In genomic region chr20:63224272-63225081, GRCh38 we compare ENCODE assay signal across 1 cellular context.
TF ChIP-seq lines count a peak whose summit lies in the region.

No MANE protein-coding gene starts in this region.

TF ChIP-seq in HepG2, 621 proteins besides CTCF, POLR2A, EP300 and RAD21 (continued from another document and continues in another):
- TF ChIP-seq PAXIP1 (CRISPR knock-in tag; conservative IDR thresholded peaks at IDR 0.05) (no peak), ZNF432 (CRISPR knock-in tag; IDR thresholded peaks at IDR 0.05; ENCODE audit: borderline replicate concordance) (no peak), ZNF17 (CRISPR knock-in tag; IDR thresholded peaks at IDR 0.05) (no peak), PRMT3 (CRISPR knock-in tag; IDR thresholded peaks at IDR 0.05; ENCODE audit: borderline replicate concordance, low read depth) (no peak), ZNF431 (CRISPR knock-in tag; IDR thresholded peaks at IDR 0.05; ENCODE audit: borderline replicate concordance, low read depth) (no peak), ZNF12 (CRISPR knock-in tag; IDR thresholded peaks at IDR 0.05) (no peak), MTF1 (CRISPR knock-in tag; IDR thresholded peaks at IDR 0.05) (no peak), MZF1 (CRISPR knock-in tag; IDR thresholded peaks at IDR 0.05; ENCODE audit: borderline replicate concordance) (no peak), PHF21A (CRISPR knock-in tag; IDR thresholded peaks at IDR 0.05) (no peak), ZNF879 (CRISPR knock-in tag; IDR thresholded peaks at IDR 0.05) (no peak), ARID5B (CRISPR knock-in tag; IDR thresholded peaks at IDR 0.05) (0 out of 2 replicates have a peak, but pooled peaks have one; percentile 20), KDM2A (CRISPR knock-in tag; IDR thresholded peaks at IDR 0.05; ENCODE audit: borderline replicate concordance, low read depth) (no peak; the same call in 1 of the 2 replicates), ZNF350 (CRISPR knock-in tag; IDR thresholded peaks at IDR 0.05; ENCODE audit: borderline replicate concordance, low read depth) (0 out of 2 replicates have a peak, but pooled peaks have one; percentile 22), RBM39 (IDR thresholded peaks at IDR 0.05; ENCODE audit: low read depth, low read length, poor library complexity, severe bottlenecking) (peak; percentile 27), ATF6 (CRISPR knock-in tag; conservative IDR thresholded peaks at IDR 0.05) (no peak), ZNF75D (CRISPR knock-in tag; IDR thresholded peaks at IDR 0.05; ENCODE audit: borderline replicate concordance) (no peak), E2F5 (CRISPR knock-in tag; conservative IDR thresholded peaks at IDR 0.05) (no peak), RELA (CRISPR knock-in tag; IDR thresholded peaks at IDR 0.05) (no peak), BCL6 (CRISPR knock-in tag; IDR thresholded peaks at IDR 0.05) (0 out of 2 replicates have a peak, but pooled peaks have one; percentile 13), ZEB1 (IDR thresholded peaks at IDR 0.05; ENCODE audit: insufficient replicate concordance, low read depth) (no peak), POLR2AphosphoS2 (IDR thresholded peaks at IDR 0.05; ENCODE audit: low read depth, low read length) (no peak), FOXC1 (CRISPR knock-in tag; IDR thresholded peaks at IDR 0.05; ENCODE audit: borderline replicate concordance) (no peak), ZNF687 (CRISPR knock-in tag; IDR thresholded peaks at IDR 0.05) (peak; percentile 38), ZFP36L1 (CRISPR knock-in tag; IDR thresholded peaks at IDR 0.05) (no peak), FOSL1 (CRISPR knock-in tag; IDR thresholded peaks at IDR 0.05; ENCODE audit: borderline replicate concordance) (no peak), CEBPG (CRISPR knock-in tag; IDR thresholded peaks at IDR 0.05) (no peak), ZFYVE20 (CRISPR knock-in tag; IDR thresholded peaks at IDR 0.05; ENCODE audit: borderline replicate concordance, low read depth) (no peak), ZNF556 (CRISPR knock-in tag; IDR thresholded peaks at IDR 0.05; ENCODE audit: borderline replicate concordance) (no peak), ZNF788 (CRISPR knock-in tag; IDR thresholded peaks at IDR 0.05; ENCODE audit: borderline replicate concordance) (no peak), SIN3A (IDR thresholded peaks at IDR 0.05; ENCODE audit: borderline replicate concordance, low read depth, low read length) (no peak), SP5 (CRISPR knock-in tag; IDR thresholded peaks at IDR 0.05; ENCODE audit: borderline replicate concordance, low read depth) (no peak), CSRNP2 (CRISPR knock-in tag; conservative IDR thresholded peaks at IDR 0.05; ENCODE audit: low read depth) (no peak), CREM (IDR thresholded peaks at IDR 0.05) (no peak), CREM (CRISPR knock-in tag; IDR thresholded peaks at IDR 0.05) (no peak), ARID2 (CRISPR knock-in tag; IDR thresholded peaks at IDR 0.05; ENCODE audit: borderline replicate concordance) (no peak), XRCC5 (optimal IDR thresholded peaks at IDR 0.05; ENCODE audit: low read length) (peak; percentile 52), MEIS1 (CRISPR knock-in tag; IDR thresholded peaks at IDR 0.05; ENCODE audit: borderline replicate concordance) (no peak), NCOA1 (CRISPR knock-in tag; IDR thresholded peaks at IDR 0.05) (0 out of 2 replicates have a peak, but pooled peaks have one; percentile 33), RFX1 (IDR thresholded peaks at IDR 0.05) (no peak), ZNF329 (CRISPR knock-in tag; IDR thresholded peaks at IDR 0.05; ENCODE audit: low read depth) (no peak), SIN3B (IDR thresholded peaks at IDR 0.05; ENCODE audit: low read length) (no peak), NPAS2 (CRISPR knock-in tag; IDR thresholded peaks at IDR 0.05; ENCODE audit: borderline replicate concordance) (no peak), ZBTB3 (CRISPR knock-in tag; IDR thresholded peaks at IDR 0.05; ENCODE audit: borderline replicate concordance, low read depth) (no peak), IKZF5 (CRISPR knock-in tag; IDR thresholded peaks at IDR 0.05) (no peak), SPEN (CRISPR knock-in tag; IDR thresholded peaks at IDR 0.05; ENCODE audit: low read depth) (peak; percentile 30; the same call in 1 of the 2 replicates), KDM1A (CRISPR knock-in tag; IDR thresholded peaks at IDR 0.05) (no peak), IRF9 (CRISPR knock-in tag; IDR thresholded peaks at IDR 0.05; ENCODE audit: borderline replicate concordance) (no peak), HDAC1 (CRISPR knock-in tag; IDR thresholded peaks at IDR 0.05) (0 out of 2 replicates have a peak, but pooled peaks have one; percentile 24), CCAR2 (optimal IDR thresholded peaks at IDR 0.05; ENCODE audit: low read depth, low read length) (no peak), RNF2 (conservative IDR thresholded peaks at IDR 0.05; ENCODE audit: low read depth) (no peak), ZNF550 (CRISPR knock-in tag; IDR thresholded peaks at IDR 0.05; ENCODE audit: borderline replicate concordance) (no peak)
